13 cellular contexts compared by ENCODE assay signal in genomic region chr7:26659121-26659520, GRCh38.
DNase-seq lines count a peak whose midpoint lies in the region; TF ChIP-seq lines count a peak whose summit lies in the region.
"Had no signal": no experiment of that assay in that cellular context is flagged by ENCODE, and none has a peak within 500 bp of the region (broad histone marks: within the 10 kb centered on the region; RNA-seq: fewer than 3 reads in every experiment).

No MANE protein-coding gene starts in this region.

- H3K36me3 ChIP-seq in transverse colon, result no peaks in the 10 kb centered on the region
- H3K36me3 ChIP-seq: Peyer's patch had no signal

- no peaks in the 10 kb centered on the region for H3K4me1 ChIP-seq in transverse colon
- H3K4me1 ChIP-seq: Peyer's patch had no signal

- DNase-seq in NCI-H2171 treated with DMSO at 0.1 percent for 48 hours (lab: John Stamatoyannopoulos, UW) (peak; percentile 44), NCI-H2171 (lab: John Stamatoyannopoulos, UW) (no peak), NCI-H748 (lab: John Stamatoyannopoulos, UW; ENCODE audit: unreplicated experiment) (peak; percentile 73), glutamatergic neuron (no peak), posterior cingulate gyrus (no peak), transverse colon (no peak), HT-29 (ENCODE audit: low spot score) (no peak)
- DNase-seq: DMS 273 treated with DMSO at 0.1 percent for 48 hours, NCI-H774, Peyer's patch, SHP77 treated with DMSO at 0.1 percent for 48 hours had no signal

- H3K4me3 ChIP-seq in transverse colon, result no peak overlapping the region
- H3K4me3 ChIP-seq: Peyer's patch had no signal

- TF ChIP-seq POLR2A in transverse colon (IDR thresholded peaks at IDR 0.05), result no peak

- peak overlapping the region; percentile 96 for H3K27ac Mint-ChIP-seq in glutamatergic neuron (ENCODE audit: unreplicated experiment)
- H3K27ac Mint-ChIP-seq: IgD-negative memory B cell had no signal

- H3K27me3 Mint-ChIP-seq in glutamatergic neuron (ENCODE audit: unreplicated experiment), result peaks cover 4% of the 10 kb centered on the region
- H3K27me3 Mint-ChIP-seq: IgD-negative memory B cell had no signal

- peaks cover 70% of the 10 kb centered on the region for H3K4me1 Mint-ChIP-seq in glutamatergic neuron (ENCODE audit: low read depth, unreplicated experiment)
- H3K4me1 Mint-ChIP-seq: IgD-negative memory B cell had no signal

- H3K4me3 Mint-ChIP-seq in glutamatergic neuron (ENCODE audit: unreplicated experiment), result peak overlapping the region; percentile 57
- H3K4me3 Mint-ChIP-seq: IgD-negative memory B cell had no signal

- H3K36me3 Mint-ChIP-seq in glutamatergic neuron (ENCODE audit: unreplicated experiment), result no peaks in the 10 kb centered on the region

- in situ Hi-C loops in transverse colon (cut with MboI; ENCODE audit: low pct_ligation_motif_present in 1 of 4, low pct_unique_long_range_greater_than_20kb in 1 of 4, low sequenced_read_pairs in 3 of 4), result loop anchor here (25.0 kb wide), 2 partner anchors 572 to 772 kb away; no protein-coding TSS in a partner anchor

- TF ChIP-seq CTCF in glutamatergic neuron (IDR thresholded peaks at IDR 0.05; ENCODE audit: partially characterized antibody, unreplicated experiment) (no peak), transverse colon (IDR thresholded peaks at IDR 0.05) (no peak)

- intact Hi-C loops in posterior cingulate gyrus (cut with DNase I), result no loop called here
- intact Hi-C loops in transverse colon (cut with DNase I; ENCODE audit: low total_unique reads), result no loop called here

- WGBS in transverse colon (ENCODE audit: low coverage in 1 of 2), 2 donors, result 80 to 83% methylated on average over 3 of the region's 3 CpGs

- peaks cover 2% of the 10 kb centered on the region for H3K9me3 Mint-ChIP-seq in glutamatergic neuron (ENCODE audit: unreplicated experiment)
- H3K9me3 Mint-ChIP-seq: IgD-negative memory B cell had no signal

- TF ChIP-seq EP300 in transverse colon (IDR thresholded peaks at IDR 0.05; ENCODE audit: low read depth), result no peak

- no peaks in the 10 kb centered on the region for H3K9me3 ChIP-seq in transverse colon
- H3K9me3 ChIP-seq: Peyer's patch had no signal

- no peaks in the 10 kb centered on the region for H3K27me3 ChIP-seq in transverse colon
- H3K27me3 ChIP-seq: Peyer's patch had no signal

- H3K27ac ChIP-seq in temporal lobe (ENCODE audit: low read depth, low read length) (peak overlapping the region; percentile 10), transverse colon (no peak overlapping the region)
- H3K27ac ChIP-seq: Peyer's patch had no signal

Comparison
In these comparisons a context has a peak if more than half of its experiments do, and no peak if none do; other contexts are left out.
1. DNase-seq: peak in NCI-H2171 treated with DMSO at 0.1 percent for 48 hours (single experiment) and NCI-H748 (single experiment); none in NCI-H2171 (single experiment), glutamatergic neuron (single experiment), posterior cingulate gyrus (0 of 10), transverse colon (single experiment) and HT-29 (single experiment).